25 cellular contexts compared by ENCODE assay signal in genomic region chr10:86979296-86979818, GRCh38. TPM values are rescaled to one million over a fixed set of nuclear protein-coding genes. Genes with fewer than 3 reads are reported as not detected.
A peak's percentile ranks its signal among the peaks of the same experiment; 100 is the strongest.
DNase-seq lines count a peak whose midpoint lies in the region; ATAC-seq, FAIRE-seq and TF ChIP-seq lines count a peak whose summit lies in the region.
"Had no signal": no experiment of that assay in that cellular context is flagged by ENCODE, and none has a peak within 500 bp of the region (broad histone marks: within the 10 kb centered on the region; RNA-seq: fewer than 3 reads in every experiment).

No MANE protein-coding gene starts in this region.

- H3K4me1 ChIP-seq in A549 (peaks cover 26% of the 10 kb centered on the region), esophagus muscularis mucosa (peaks cover 25 to 31% (median 29%) of the 10 kb centered on the region in 4 donors), mesenchymal stem cell (ENCODE audit: control insufficient read depth, insufficient read depth, low read depth, low read length) (peaks cover 4% of the 10 kb centered on the region), stomach smooth muscle (ENCODE audit: control insufficient read depth, insufficient read depth, low read length) (peaks cover 21% of the 10 kb centered on the region), HAP-1 (0 out of 2 replicates have a peak, but pooled peaks cover 3% of the 10 kb centered on the region)

- peak overlapping the region in 1 of 2 experiments; percentile 57 for H3K18ac ChIP-seq in mesenchymal stem cell (ENCODE audit: low read depth in 1 of 2, low read length in 2 of 2)

- H2BK12ac ChIP-seq in mesenchymal stem cell (ENCODE audit: low read length in 2 of 2): no peak overlapping the region

- no peak overlapping the region for H2BK15ac ChIP-seq in mesenchymal stem cell (ENCODE audit: low read depth, poor library complexity, severe bottlenecking)

- WGBS in A549 (ENCODE audit: missing lambda C conversion rate): 87% methylated on average over 4 of the region's 4 CpGs
- 83% methylated on average over 3 of the region's 4 CpGs for WGBS in esophagus muscularis mucosa
- WGBS in mesenchymal stem cell: 77% methylated on average over 4 of the region's 4 CpGs

- H2BK120ac ChIP-seq in mesenchymal stem cell (ENCODE audit: low read depth, low read length): no peak overlapping the region

- no peak overlapping the region for H3K27ac ChIP-seq in A549
- H3K27ac ChIP-seq in esophagus muscularis mucosa (replicated peaks in 1 of 4): peak overlapping the region; percentile 70 to 77 (median 74)
- H3K27ac ChIP-seq in mesenchymal stem cell (ENCODE audit: low read length, poor library complexity, severe bottlenecking): no peak overlapping the region
- peak overlapping the region; percentile 67 for H3K27ac ChIP-seq in stomach smooth muscle (ENCODE audit: low read length)

- H3K27me3 ChIP-seq in esophagus muscularis mucosa: no peaks in the 10 kb centered on the region
- H3K27me3 ChIP-seq in mesenchymal stem cell (ENCODE audit: control insufficient read depth in 1 of 2, insufficient read depth in 1 of 2, low read length in 2 of 2): no peaks in the 10 kb centered on the region
- H3K27me3 ChIP-seq in stomach smooth muscle (ENCODE audit: control insufficient read depth in 1 of 2, insufficient read depth in 2 of 2, low read length in 2 of 2): no peaks in the 10 kb centered on the region
- no peaks in the 10 kb centered on the region for H3K27me3 ChIP-seq in HAP-1 (ENCODE audit: low read depth)
- H3K27me3 ChIP-seq: BLaER1 treated with 17β-estradiol and CSF1 and Interleukin-3, amounts not matched to agents 10 nM and 100 nM had no signal

- DNase-seq in A549 (ENCODE audit: low read depth in 1 of 2, low spot score in 1 of 2) (no peak), esophagus muscularis mucosa (ENCODE audit: extremely low spot score) (no peak), mesenchymal stem cell (peak; percentile 36), NCI-H1105 (lab: John Stamatoyannopoulos, UW) (no peak), HAP-1 (ENCODE audit: low spot score in 2 of 2) (no peak)
- DNase-seq in stimulated activated CD4-positive, alpha-beta T cell treated with anti-CD3 and anti-CD28 coated beads, Interleukin-1b, Interleukin-23, amount 100 ng/mL, for 48 hours: no peak
- DNase-seq: activated CD8-positive, alpha-beta T cell treated with anti-CD3 and anti-CD28 coated beads, Interleukin-2, amount 10 ng/mL, durations not matched to agents 7 days and 5 days; activated naive CD4-positive, alpha-beta T cell treated with anti-CD3 and anti-CD28 coated beads, Interleukin-2, amount 50 U/mL, for 16 hours; activated T-cell treated with anti-CD3 and anti-CD28 coated beads, Interleukin-2, amount 50 U/mL, for 48 hours; dermis blood vessel endothelial cell; hippocampal formation; mesendoderm; NCI-H1092; NCI-H2107; NCI-H510A treated with DMSO at 0.1 percent for 48 hours; SIG-M5; stimulated activated naive CD8-positive, alpha-beta T cell treated with anti-CD3 and anti-CD28 coated beads, Interleukin-15, Interleukin-2, amounts not matched to agents 100 U/mL and 50 U/mL, for 24 hours had no signal

- H3K23ac ChIP-seq in mesenchymal stem cell (ENCODE audit: low read length in 2 of 2): no peak overlapping the region

- H3K14ac ChIP-seq in mesenchymal stem cell (ENCODE audit: low read length in 2 of 2): no peak overlapping the region

- H3K4me3 ChIP-seq in A549: no peak overlapping the region
- no peak overlapping the region for H3K4me3 ChIP-seq in esophagus muscularis mucosa
- H3K4me3 ChIP-seq in mesenchymal stem cell (ENCODE audit: insufficient read depth in 1 of 2, low read depth in 1 of 2, low read length in 2 of 2): no peak overlapping the region
- H3K4me3 ChIP-seq in stomach smooth muscle (ENCODE audit: low read length in 2 of 2): no peak overlapping the region
- H3K4me3 ChIP-seq in HAP-1: no peak overlapping the region
- H3K4me3 ChIP-seq: BLaER1 treated with 17β-estradiol and CSF1 and Interleukin-3, amounts not matched to agents 10 nM and 100 nM had no signal

- TF ChIP-seq CTCF in A549 (IDR thresholded peaks at IDR 0.05): no peak
- TF ChIP-seq CTCF in esophagus muscularis mucosa (IDR thresholded peaks at IDR 0.05): no peak

- no peak for FAIRE-seq in A549 (lab: Jason Lieb, UNC)
- FAIRE-seq: kidney had no signal

- TF ChIP-seq RAD21 in A549 (conservative IDR thresholded peaks at IDR 0.05 in 1 of 2, IDR thresholded peaks at IDR 0.05 in 1 of 2): no peak

- no peak overlapping the region for H2BK5ac ChIP-seq in mesenchymal stem cell (ENCODE audit: low read depth, low read length, poor library complexity, severe bottlenecking)

- no peaks in the 10 kb centered on the region for H3K36me3 ChIP-seq in esophagus muscularis mucosa
- H3K36me3 ChIP-seq in mesenchymal stem cell (ENCODE audit: control insufficient read depth in 1 of 2, insufficient read depth in 2 of 2, low read depth in 1 of 2, low read length in 2 of 2): peaks cover 0 to 4% of the 10 kb centered on the region in 2 experiments
- no peaks in the 10 kb centered on the region for H3K36me3 ChIP-seq in stomach smooth muscle (ENCODE audit: control insufficient read depth in 2 of 2, insufficient read depth in 2 of 2, low read length in 2 of 2)
- H3K36me3 ChIP-seq in HAP-1 (replicated peaks): no peaks in the 10 kb centered on the region
- H3K36me3 ChIP-seq: BLaER1 treated with 17β-estradiol and CSF1 and Interleukin-3, amounts not matched to agents 10 nM and 100 nM had no signal

- H3K9ac ChIP-seq in mesenchymal stem cell (ENCODE audit: low read length) (no peak overlapping the region), stomach smooth muscle (ENCODE audit: low read length in 2 of 2) (no peak overlapping the region)

- H3K9me3 ChIP-seq in A549 (no peaks in the 10 kb centered on the region), esophagus muscularis mucosa (no peaks in the 10 kb centered on the region), mesenchymal stem cell (ENCODE audit: control insufficient read depth, low read length) (no peaks in the 10 kb centered on the region), stomach smooth muscle (ENCODE audit: control insufficient read depth in 2 of 2, low read length in 2 of 2) (no peaks in the 10 kb centered on the region), HAP-1 (no peaks in the 10 kb centered on the region)
- H3K9me3 ChIP-seq: BLaER1 treated with 17β-estradiol and CSF1 and Interleukin-3, amounts not matched to agents 10 nM and 100 nM had no signal

- H2AK5ac ChIP-seq in mesenchymal stem cell (ENCODE audit: low read length, severe bottlenecking): no peak overlapping the region

- H2AFZ ChIP-seq in mesenchymal stem cell (ENCODE audit: low read depth, low read length): no peak overlapping the region

- H3K4me2 ChIP-seq in A549 (peak overlapping the region; percentile 32; the same call in 1 of the 3 replicates), mesenchymal stem cell (ENCODE audit: low read length, poor library complexity, severe bottlenecking) (no peak overlapping the region)

- no peaks in the 10 kb centered on the region for H3K79me1 ChIP-seq in mesenchymal stem cell (replicated peaks; ENCODE audit: low read length, poor library complexity, severe bottlenecking)

- TF ChIP-seq EP300 in A549 (IDR thresholded peaks at IDR 0.05) (no peak), esophagus muscularis mucosa (IDR thresholded peaks at IDR 0.05) (no peak)

- ATAC-seq in A549 (0 out of 6 replicates have a peak, but pooled peaks of 1 of the 2 experiments have one; percentile 22), GM21423 (IDR thresholded peaks at IDR 0.05; ENCODE audit: unreplicated experiment) (no peak)
- ATAC-seq: activated CD8-positive, alpha-beta T cell treated with anti-CD3 and anti-CD28 coated beads, Interleukin-2, amount 10 ng/mL, durations not matched to agents 7 days and 5 days; stimulated activated naive CD8-positive, alpha-beta T cell treated with anti-CD3 and anti-CD28 coated beads, Interleukin-15, Interleukin-2, amounts not matched to agents 100 U/mL and 50 U/mL, for 24 hours had no signal

- H3K4ac ChIP-seq in mesenchymal stem cell (ENCODE audit: low read depth in 1 of 2, low read length in 2 of 2): no peak overlapping the region

- no peak for TF ChIP-seq POLR2A in A549 (IDR thresholded peaks at IDR 0.05; ENCODE audit: low read length)
- no peak for TF ChIP-seq POLR2A in esophagus muscularis mucosa (IDR thresholded peaks at IDR 0.05; ENCODE audit: low read depth)

- CTCF ChIA-PET in A549 (lab: Yijun Ruan, JAX): interaction anchor here (1.1 to 1.4 kb wide), 2 partner anchors 10 to 13 kb away, joined by 3 to 4 read pairs; no protein-coding TSS in a partner anchor

- intact Hi-C loops in esophagus muscularis mucosa (cut with DNase I): no loop called here

- no peak overlapping the region for H4K8ac ChIP-seq in mesenchymal stem cell (ENCODE audit: low read length)

- POLR2A ChIA-PET in A549 (lab: Yijun Ruan, JAX): no interaction called here

- no peak overlapping the region for H4K91ac ChIP-seq in mesenchymal stem cell (ENCODE audit: low read length)

- in situ Hi-C loops in HAP-1 (cut with MboI; ENCODE audit: low sequenced_read_pairs): no loop called here

RNA-seq across cellular contexts. Expression of gene ADIRF, which starts 11.1 kb away (rescaled TPM):
- polyA plus RNA-seq in A549 (2011; rRNA removed) (not detected in 2 replicates), A549 (2017; fragmentation: RNase III; extraction: RNeasy Plus Mini Kit Qiagen cat#74134 plus additional on column Dnase treatment) (not detected in 3 replicates)
- polyA plus RNA-seq in A549 (2012; cell fraction: cytosol; rRNA removed): not detected in 2 replicates
- polyA plus RNA-seq in A549 (2012; cell fraction: nucleus; rRNA removed): not detected in 2 replicates
- not detected in 2 replicates for polyA minus RNA-seq in A549 (2011; rRNA and poly(A)+ RNA removed)
- total RNA-seq in esophagus muscularis mucosa: 100 to 1,000 TPM in 1 of 4 donors, 10 to 100 TPM in 3; 59.4 to 119 (median 84.8) TPM
- 0.30 TPM for polyA plus RNA-seq in mesenchymal stem cell (2013, experiment 1 of 2)
- 0.23 TPM for polyA plus RNA-seq in mesenchymal stem cell (2013, experiment 2 of 2)
- total RNA-seq: A172; activated CD8-positive, alpha-beta T cell treated with anti-CD3 and anti-CD28 coated beads, Interleukin-2, amount 10 ng/mL, durations not matched to agents 7 days and 5 days; renal cortical epithelial cell had no signal
- polyA plus RNA-seq: neural cell had no signal

RNA-seq across cellular contexts. Expression of gene SNCG, which starts 21.0 kb away (rescaled TPM):
- 14.0 and 17.9 TPM in 2 replicates for polyA plus RNA-seq in A549 (2011; rRNA removed)
- 26.0 and 30.4 TPM in 2 replicates for polyA plus RNA-seq in A549 (2012; cell fraction: cytosol; rRNA removed)
- 17.8 and 19.6 TPM in 2 replicates for polyA plus RNA-seq in A549 (2012; cell fraction: nucleus; rRNA removed)
- 7.4 to 9.9 TPM (median 8.4 TPM) in 3 replicates for polyA plus RNA-seq in A549 (2017; fragmentation: RNase III; extraction: RNeasy Plus Mini Kit Qiagen cat#74134 plus additional on column Dnase treatment)
- 10.0 and 13.5 TPM in 2 replicates for polyA minus RNA-seq in A549 (2011; rRNA and poly(A)+ RNA removed)
- total RNA-seq in esophagus muscularis mucosa: 10 to 100 TPM; 13.3 to 41.6 (median 30.6) TPM
- 12.8 TPM for polyA plus RNA-seq in mesenchymal stem cell (2013, experiment 1 of 2)
- polyA plus RNA-seq in mesenchymal stem cell (2013, experiment 2 of 2): 12.6 TPM
- total RNA-seq: activated CD8-positive, alpha-beta T cell treated with anti-CD3 and anti-CD28 coated beads, Interleukin-2, amount 10 ng/mL, durations not matched to agents 7 days and 5 days had no signal

RNA-seq across cellular contexts. Expression of gene MMRN2, which starts 21.9 kb away (rescaled TPM):
- 1.1 and 1.4 TPM in 2 replicates for polyA plus RNA-seq in A549 (2011; rRNA removed)
- 0.36 and 0.54 TPM in 2 replicates for polyA plus RNA-seq in A549 (2012; cell fraction: cytosol; rRNA removed)
- 0.67 and 0.81 TPM in 2 replicates for polyA plus RNA-seq in A549 (2012; cell fraction: nucleus; rRNA removed)
- polyA plus RNA-seq in A549 (2017; fragmentation: RNase III; extraction: RNeasy Plus Mini Kit Qiagen cat#74134 plus additional on column Dnase treatment): 0.33 to 0.54 TPM (median 0.35 TPM) in 3 replicates
- polyA minus RNA-seq in A549 (2011; rRNA and poly(A)+ RNA removed): 1.3 and 1.7 TPM in 2 replicates
- 10 to 100 TPM; 24.9 to 85.9 (median 56.3) TPM for total RNA-seq in esophagus muscularis mucosa
- polyA plus RNA-seq in mesenchymal stem cell (2013, experiment 1 of 2): 0.41 TPM
- 0.34 TPM for polyA plus RNA-seq in mesenchymal stem cell (2013, experiment 2 of 2)
- total RNA-seq: A172; activated CD8-positive, alpha-beta T cell treated with anti-CD3 and anti-CD28 coated beads, Interleukin-2, amount 10 ng/mL, durations not matched to agents 7 days and 5 days had no signal

RNA-seq across cellular contexts. Expression of gene FAM25A, which starts 40.7 kb away (rescaled TPM):
- not detected in 2 replicates for polyA plus RNA-seq in A549 (2011; rRNA removed)
- polyA plus RNA-seq in A549 (2012; cell fraction: cytosol; rRNA removed): 0.34 and 0.46 TPM in 2 replicates
- 0.62 TPM in 1 of 2 replicates, not detected in the other for polyA plus RNA-seq in A549 (2012; cell fraction: nucleus; rRNA removed)
- polyA plus RNA-seq in A549 (2017; fragmentation: RNase III; extraction: RNeasy Plus Mini Kit Qiagen cat#74134 plus additional on column Dnase treatment): not detected in 3 replicates
- not detected in 2 replicates for polyA minus RNA-seq in A549 (2011; rRNA and poly(A)+ RNA removed)
- not detected for total RNA-seq in esophagus muscularis mucosa
- not detected for polyA plus RNA-seq in mesenchymal stem cell (2013, experiment 1 of 2)
- polyA plus RNA-seq in mesenchymal stem cell (2013, experiment 2 of 2): not detected
- total RNA-seq: A172; activated CD8-positive, alpha-beta T cell treated with anti-CD3 and anti-CD28 coated beads, Interleukin-2, amount 10 ng/mL, durations not matched to agents 7 days and 5 days; dermis blood vessel endothelial cell; epithelial cell of proximal tubule; kidney; renal cortical epithelial cell had no signal
- polyA plus RNA-seq: neural cell had no signal

Comparison
In these comparisons a context has a peak if more than half of its experiments do, and no peak if none do; other contexts are left out.
1. H3K27ac ChIP-seq: peak in esophagus muscularis mucosa (4 of 4) and stomach smooth muscle (single experiment); none in A549 (0 of 2) and mesenchymal stem cell (single experiment).